8 cellular contexts compared by ENCODE assay signal in genomic region chr10:114786492-114786891, GRCh38. TPM values are rescaled to one million over a fixed set of nuclear protein-coding genes. Genes with fewer than 3 reads are reported as not detected.
DNase-seq lines count a peak whose midpoint lies in the region; ATAC-seq and TF ChIP-seq lines count a peak whose summit lies in the region.
"Not testable (repeated sequence)": the region's sequence is repeated elsewhere in the genome, so short reads cannot be mapped to it uniquely, and the experiment has no call there.

No MANE protein-coding gene starts in this region.

- CTCF ChIA-PET in CD4-positive, alpha-beta memory T cell (lab: Charles Lee; ENCODE audit: partially characterized antibody): interaction anchor here (0.7 to 4.6 kb wide), 31 partner anchors 9 to 1836 kb away, joined by 3 to 86 read pairs (median 3); partner anchors contain the start of gene FHIP2A
- CTCF ChIA-PET in activated CD4-positive, alpha-beta T cell treated with anti-CD3 and anti-CD28 coated beads for 36 hours (lab: Charles Lee): interaction anchor here (0.5 to 3.2 kb wide), 22 partner anchors 10 to 520 kb away, joined by 3 to 22 read pairs (median 4); partner anchors contain the start of gene FHIP2A

- H3K36me3 Mint-ChIP-seq in CD4-positive, alpha-beta memory T cell; activated CD4-positive, alpha-beta T cell treated with anti-CD3 and anti-CD28 coated beads for 36 hours (ENCODE audit: low read depth); stimulated activated effector memory CD8-positive, alpha-beta T cell treated with anti-CD3 and anti-CD28 coated beads, Interleukin-12 subunit alpha, Interleukin-12 subunit beta, amount 100 ng/mL, for 72 hours: not testable (repeated sequence)

- not testable (repeated sequence) for TF ChIP-seq POLR2A in erythroblast (IDR thresholded peaks at IDR 0.05; ENCODE audit: low read length)

- H3K27ac ChIP-seq in CD4-positive, alpha-beta memory T cell (ENCODE audit: low read depth, low read length): not testable (repeated sequence)

- intact Hi-C loops in CD4-positive, alpha-beta memory T cell (cut with micrococcal nuclease): loop anchor here (1.0 kb wide), 2 partner anchors 236 to 315 kb away; no protein-coding TSS in a partner anchor
- intact Hi-C loops in activated CD4-positive, alpha-beta T cell treated with anti-CD3 and anti-CD28 coated beads for 36 hours (cut with DNase I, micrococcal nuclease): loop anchor here (1.0 kb wide), 3 partner anchors 236 to 482 kb away; no protein-coding TSS in a partner anchor

- not testable (repeated sequence) for H3K4me1 ChIP-seq in CD4-positive, alpha-beta memory T cell (ENCODE audit: insufficient read depth, low read length)

- DNase-seq in CD4-positive, alpha-beta memory T cell: peak in 4 of 5 donors; percentile 34 to 50 (median 46)
- DNase-seq in HT-29 (ENCODE audit: low spot score) (peak; percentile 65), NCI-H69 (lab: John Stamatoyannopoulos, UW) (peak; percentile 50), erythroblast (lab: John Stamatoyannopoulos, UW) (peak; percentile 13 to 33)
- not testable (repeated sequence) for DNase-seq in activated CD4-positive, alpha-beta T cell treated with anti-CD3 and anti-CD28 coated beads for 36 hours; left lobe of liver (ENCODE audit: low spot score); stimulated activated effector memory CD8-positive, alpha-beta T cell treated with anti-CD3 and anti-CD28 coated beads, Interleukin-12 subunit alpha, Interleukin-12 subunit beta, amount 100 ng/mL, for 72 hours (ENCODE audit: low spot score in 2 of 2)

- not testable (repeated sequence) for H3K9me3 Mint-ChIP-seq in CD4-positive, alpha-beta memory T cell; activated CD4-positive, alpha-beta T cell treated with anti-CD3 and anti-CD28 coated beads for 36 hours (ENCODE audit: low read depth); stimulated activated effector memory CD8-positive, alpha-beta T cell treated with anti-CD3 and anti-CD28 coated beads, Interleukin-12 subunit alpha, Interleukin-12 subunit beta, amount 100 ng/mL, for 72 hours

- POLR2A ChIA-PET in CD4-positive, alpha-beta memory T cell (lab: Charles Lee; ENCODE audit: partially characterized antibody): not testable (repeated sequence)
- POLR2A ChIA-PET in activated CD4-positive, alpha-beta T cell treated with anti-CD3 and anti-CD28 coated beads for 36 hours (lab: Charles Lee): interaction anchor here (0.6 kb wide), 1 partner anchor 8 kb away, joined by 3 read pairs; no protein-coding TSS in a partner anchor

- H3K27me3 Mint-ChIP-seq in CD4-positive, alpha-beta memory T cell; activated CD4-positive, alpha-beta T cell treated with anti-CD3 and anti-CD28 coated beads for 36 hours: not testable (repeated sequence)

- peak; percentile 64 for ATAC-seq in GM18907 (IDR thresholded peaks at IDR 0.05; ENCODE audit: unreplicated experiment)
- ATAC-seq in activated CD4-positive, alpha-beta T cell treated with anti-CD3 and anti-CD28 coated beads for 36 hours: peak; percentile 64
- ATAC-seq in left lobe of liver: peak; percentile 96
- ATAC-seq in stimulated activated effector memory CD8-positive, alpha-beta T cell treated with anti-CD3 and anti-CD28 coated beads, Interleukin-12 subunit alpha, Interleukin-12 subunit beta, amount 100 ng/mL, for 72 hours: peak; percentile 73

- H3K27me3 ChIP-seq in CD4-positive, alpha-beta memory T cell (ENCODE audit: insufficient read depth, low read length): not testable (repeated sequence)

- H3K4me3 Mint-ChIP-seq in CD4-positive, alpha-beta memory T cell; activated CD4-positive, alpha-beta T cell treated with anti-CD3 and anti-CD28 coated beads for 36 hours; stimulated activated effector memory CD8-positive, alpha-beta T cell treated with anti-CD3 and anti-CD28 coated beads, Interleukin-12 subunit alpha, Interleukin-12 subunit beta, amount 100 ng/mL, for 72 hours: not testable (repeated sequence)

- not testable (repeated sequence) for H3K4me1 Mint-ChIP-seq in CD4-positive, alpha-beta memory T cell; activated CD4-positive, alpha-beta T cell treated with anti-CD3 and anti-CD28 coated beads for 36 hours; stimulated activated effector memory CD8-positive, alpha-beta T cell treated with anti-CD3 and anti-CD28 coated beads, Interleukin-12 subunit alpha, Interleukin-12 subunit beta, amount 100 ng/mL, for 72 hours

- peak overlapping the region in 2 of 7 donors; percentile 18 to 32 for H3K27ac Mint-ChIP-seq in CD4-positive, alpha-beta memory T cell
- H3K27ac Mint-ChIP-seq in activated CD4-positive, alpha-beta T cell treated with anti-CD3 and anti-CD28 coated beads for 36 hours; stimulated activated effector memory CD8-positive, alpha-beta T cell treated with anti-CD3 and anti-CD28 coated beads, Interleukin-12 subunit alpha, Interleukin-12 subunit beta, amount 100 ng/mL, for 72 hours: not testable (repeated sequence)

- H3K9me3 ChIP-seq in CD4-positive, alpha-beta memory T cell (ENCODE audit: control insufficient read depth in 1 of 2, low read length in 2 of 2): not testable (repeated sequence)

- not testable (repeated sequence) for H3K4me3 ChIP-seq in CD4-positive, alpha-beta memory T cell (ENCODE audit: low read length in 2 of 2)

- not testable (repeated sequence) for H3K36me3 ChIP-seq in CD4-positive, alpha-beta memory T cell (ENCODE audit: insufficient read depth, low read length)

RNA-seq across cellular contexts. Expression of gene FHIP2A, which starts 35.1 kb away (rescaled TPM):
- 10 to 100 TPM; 25.1 to 32.1 TPM for total RNA-seq in CD4-positive, alpha-beta memory T cell
- 10 to 100 TPM in 1 of 2 donors, 1 to 10 TPM in 1; 8.8 to 14.0 TPM for polyA plus RNA-seq in CD4-positive, alpha-beta memory T cell
- total RNA-seq in HT-29 (2014; rRNA removed; shearing (Covaris generic)): 1.6 and 3.0 TPM in 2 replicates
- total RNA-seq in activated CD4-positive, alpha-beta T cell treated with anti-CD3 and anti-CD28 coated beads for 36 hours: 10 to 100 TPM; 18.4 to 18.6 TPM
- total RNA-seq in left lobe of liver: 23.4 TPM
